ENCODE assay signal across 2 cellular contexts in genomic region chr19:43936219-43936618, GRCh38.
A peak's percentile ranks its signal among the peaks of the same experiment; 100 is the strongest.
TF ChIP-seq lines count a peak whose summit lies in the region.

No MANE protein-coding gene starts in this region.

TF ChIP-seq in K562, 482 proteins besides CTCF, POLR2A, EP300 and RAD21:
- peak; percentile 56 for TF ChIP-seq RFX1 (IDR thresholded peaks at IDR 0.05)
- TF ChIP-seq CTBP1 (IDR thresholded peaks at IDR 0.05; ENCODE audit: borderline replicate concordance): peak; percentile 24; the same call in 1 of the 2 replicates
- TF ChIP-seq GTF2B (IDR thresholded peaks at IDR 0.05; ENCODE audit: extremely low read depth, insufficient read length): no peak

TF ChIP-seq in neural cell, 6 proteins besides CTCF, POLR2A, EP300 and RAD21:
- no peak for TF ChIP-seq POLR2AphosphoS5 (IDR thresholded peaks at IDR 0.05)
- no peak for TF ChIP-seq TAF1 (IDR thresholded peaks at IDR 0.05; ENCODE audit: low read depth)
- no peak for TF ChIP-seq MXI1 (conservative IDR thresholded peaks at IDR 0.05; ENCODE audit: poor library complexity, severe bottlenecking)
- no peak for TF ChIP-seq SMC3 (conservative IDR thresholded peaks at IDR 0.05; ENCODE audit: poor library complexity)
- TF ChIP-seq REST (IDR thresholded peaks at IDR 0.05; ENCODE audit: borderline replicate concordance): no peak
TF ChIP-seq in neural cell: peak in this region for 0.
